Comparison of ENCODE assay signal across 18 cellular contexts in genomic region chr5:44538831-44539539, GRCh38.
DNase-seq lines count a peak whose midpoint lies in the region; ATAC-seq and TF ChIP-seq lines count a peak whose summit lies in the region.
"Had no signal": no experiment of that assay in that cellular context is flagged by ENCODE, and none has a peak within 500 bp of the region (broad histone marks: within the 10 kb centered on the region; RNA-seq: fewer than 3 reads in every experiment).

No MANE protein-coding gene starts in this region.

- DNase-seq in AG20443 (ENCODE audit: low spot score) (peak; percentile 10), MG63 (peak; percentile 37), body of pancreas (no peak), myocyte (ENCODE audit: low read depth) (peak; percentile 9), RWPE1 (ENCODE audit: low spot score) (no peak)
- no peak for DNase-seq in activated CD4-positive, alpha-beta T cell treated with anti-CD3 and anti-CD28 coated beads for 1 hour
- no peak for DNase-seq in NK-92 treated with Interleukin-12 subunit alpha and Interleukin-12 subunit beta, amount 100 ng/mL, for 24 hours (lab: John Stamatoyannopoulos, UW)
- DNase-seq: activated CD4-positive, alpha-beta T cell treated with anti-CD3 and anti-CD28 coated beads, Interleukin-2, amount 10 ng/mL, durations not matched to agents 7 days and 5 days; heart left ventricle; NCI-H146; NCI-H774; nucleus accumbens; right cardiac atrium; T-cell; testis had no signal

- no peak overlapping the region for H3K4me3 ChIP-seq in MG63
- H3K4me3 ChIP-seq in body of pancreas, result no peak overlapping the region
- H3K4me3 ChIP-seq: cardiac muscle cell, heart left ventricle, testis had no signal

- H3K27ac ChIP-seq in body of pancreas, result no peak overlapping the region
- H3K27ac ChIP-seq in RWPE1, result no peak overlapping the region
- H3K27ac ChIP-seq: cardiac muscle cell, heart left ventricle had no signal

- no peak for TF ChIP-seq POLR2A in body of pancreas (IDR thresholded peaks at IDR 0.05)

- H3K27me3 ChIP-seq in MG63, result no peaks in the 10 kb centered on the region
- H3K27me3 ChIP-seq in body of pancreas, result no peaks in the 10 kb centered on the region
- H3K27me3 ChIP-seq: cardiac muscle cell, heart left ventricle, testis had no signal

- intact Hi-C loops in body of pancreas (cut with DNase I), result no loop called here

- H3K4me1 ChIP-seq in body of pancreas, result no peaks in the 10 kb centered on the region
- H3K4me1 ChIP-seq: testis had no signal

- no peak for TF ChIP-seq CTCF in body of pancreas (IDR thresholded peaks at IDR 0.05)
- no peak for TF ChIP-seq CTCF in RWPE1 (conservative IDR thresholded peaks at IDR 0.05; ENCODE audit: low read depth)

- H3K36me3 ChIP-seq in MG63 (no peaks in the 10 kb centered on the region), body of pancreas (replicated peaks in 1 of 2; ENCODE audit: insufficient read depth in 1 of 2, low read depth in 2 of 2) (no peaks in the 10 kb centered on the region)
- H3K36me3 ChIP-seq: cardiac muscle cell, heart left ventricle had no signal

- WGBS in body of pancreas, 2 donors, result 72 to 74% methylated on average over 8 of the region's 8 CpGs

- peak; percentile 38 for ATAC-seq in body of pancreas
- ATAC-seq in HG03354 (IDR thresholded peaks at IDR 0.05; ENCODE audit: poor library complexity, severe bottlenecking, unreplicated experiment), result no peak
- ATAC-seq: right cardiac atrium; stimulated activated effector memory CD8-positive, alpha-beta T cell treated with anti-CD3 and anti-CD28 coated beads, Interleukin-12 subunit alpha, Interleukin-12 subunit beta, amount 100 ng/mL, for 72 hours; T-cell had no signal

- POLR2A ChIA-PET in RWPE1 (lab: Yijun Ruan, JAX; ENCODE audit: low non-redundant PET), result no interaction called here

- CTCF ChIA-PET in RWPE1 (lab: Yijun Ruan, JAX), result interaction anchor here (0.6 to 1.5 kb wide), 3 partner anchors 201 to 469 kb away, joined by 3 to 4 read pairs (median 3); no protein-coding TSS in a partner anchor

- no peaks in the 10 kb centered on the region for H3K9me3 ChIP-seq in MG63
- no peaks in the 10 kb centered on the region for H3K9me3 ChIP-seq in body of pancreas
- H3K9me3 ChIP-seq: heart left ventricle, testis had no signal

Comparison
In these comparisons a context has a peak if more than half of its experiments do, and no peak if none do; other contexts are left out.
1. DNase-seq: peak in AG20443 (single experiment), MG63 (single experiment) and myocyte (single experiment); none in body of pancreas (0 of 4), activated CD4-positive, alpha-beta T cell treated with anti-CD3 and anti-CD28 coated beads for 1 hour (single experiment), RWPE1 (single experiment) and NK-92 treated with Interleukin-12 subunit alpha and Interleukin-12 subunit beta, amount 100 ng/mL, for 24 hours (single experiment).